ENCODE assay signal across 9 cellular contexts in genomic region chrX:24169211-24169610, GRCh38. TPM values are rescaled to one million over a fixed set of nuclear protein-coding genes. Genes with fewer than 3 reads are reported as not detected.
DNase-seq lines count a peak whose midpoint lies in the region; ATAC-seq, FAIRE-seq and TF ChIP-seq lines count a peak whose summit lies in the region.
"Had no signal": no experiment of that assay in that cellular context is flagged by ENCODE, and none has a peak within 500 bp of the region (broad histone marks: within the 10 kb centered on the region; RNA-seq: fewer than 3 reads in every experiment).

No MANE protein-coding gene starts in this region.

- peaks cover 0 to 73% (median 20%) of the 10 kb centered on the region in 10 experiments; a peak in 19 of 20 replicates for H3K4me1 ChIP-seq in BLaER1 treated with 17β-estradiol and CSF1 and Interleukin-3, amounts not matched to agents 10 nM and 100 nM
- peaks cover 8% of the 10 kb centered on the region for H3K4me1 ChIP-seq in astrocyte (ENCODE audit: insufficient read depth, low read length)

- peak overlapping the region in 8 of 11 experiments; percentile 33 to 65 (median 56); a peak in 13 of 22 replicates for H3K4me2 ChIP-seq in BLaER1 treated with 17β-estradiol and CSF1 and Interleukin-3, amounts not matched to agents 10 nM and 100 nM
- H3K4me2 ChIP-seq in astrocyte (ENCODE audit: low read length) = no peak overlapping the region

- H3K27ac Mint-ChIP-seq in astrocyte (ENCODE audit: unreplicated experiment) = no peak overlapping the region

- H3K27me3 ChIP-seq in BLaER1 treated with 17β-estradiol and CSF1 and Interleukin-3, amounts not matched to agents 10 nM and 100 nM = no peaks in the 10 kb centered on the region
- no peaks in the 10 kb centered on the region for H3K27me3 ChIP-seq in astrocyte (ENCODE audit: insufficient read depth, low read length)
- H3K27me3 ChIP-seq: right lobe of liver had no signal

- DNase-seq in astrocyte (ENCODE audit: low read depth) = no peak
- no peak for DNase-seq in posterior cingulate gyrus
- no peak for DNase-seq in posterior vena cava (ENCODE audit: low spot score)
- no peak for DNase-seq in cardiac septum (ENCODE audit: low spot score)
- DNase-seq in DMS53 (lab: John Stamatoyannopoulos, UW) = no peak
- DNase-seq: right lobe of liver had no signal

- no peaks in the 10 kb centered on the region for H3K9me3 Mint-ChIP-seq in astrocyte (ENCODE audit: unreplicated experiment)

- H3K36me3 ChIP-seq in BLaER1 treated with 17β-estradiol and CSF1 and Interleukin-3, amounts not matched to agents 10 nM and 100 nM = peaks cover 44 to 94% (median 75%) of the 10 kb centered on the region in 11 experiments
- peaks cover 9% of the 10 kb centered on the region for H3K36me3 ChIP-seq in astrocyte (ENCODE audit: insufficient read depth, low read length)

- H3K4me3 ChIP-seq in BLaER1 treated with 17β-estradiol and CSF1 and Interleukin-3, amounts not matched to agents 10 nM and 100 nM = no peak overlapping the region
- no peak overlapping the region for H3K4me3 ChIP-seq in astrocyte (ENCODE audit: insufficient read depth, low read depth, low read length)
- H3K4me3 ChIP-seq: right lobe of liver had no signal

- no peak for TF ChIP-seq CTCF in astrocyte (IDR thresholded peaks at IDR 0.05; ENCODE audit: insufficient read depth, low read depth, low read length)

- H3K27me3 Mint-ChIP-seq in astrocyte (ENCODE audit: low read depth, unreplicated experiment) = no peaks in the 10 kb centered on the region

- H3K79me2 ChIP-seq in astrocyte (ENCODE audit: insufficient read depth, low read length) = peaks cover 93% of the 10 kb centered on the region

- peak; percentile 86 for FAIRE-seq in astrocyte (lab: Jason Lieb, UNC)

- no peaks in the 10 kb centered on the region for H3K36me3 Mint-ChIP-seq in astrocyte (ENCODE audit: low read depth, unreplicated experiment)

- peak overlapping the region; percentile 6 for H3K4me3 Mint-ChIP-seq in astrocyte (ENCODE audit: unreplicated experiment)

- no peaks in the 10 kb centered on the region for H3K9me3 ChIP-seq in BLaER1 treated with 17β-estradiol and CSF1 and Interleukin-3, amounts not matched to agents 10 nM and 100 nM (replicated peaks in 1 of 11)
- no peaks in the 10 kb centered on the region for H3K9me3 ChIP-seq in astrocyte (ENCODE audit: insufficient read depth, low read depth, low read length)
- H3K9me3 ChIP-seq: right lobe of liver had no signal

- peak overlapping the region in 2 of 11 experiments; percentile 4 to 34; a peak in 2 of 22 replicates for H3K27ac ChIP-seq in BLaER1 treated with 17β-estradiol and CSF1 and Interleukin-3, amounts not matched to agents 10 nM and 100 nM
- H3K27ac ChIP-seq in astrocyte (ENCODE audit: low read depth, low read length) = no peak overlapping the region
- H3K27ac ChIP-seq: right lobe of liver had no signal

- no peak overlapping the region for H2AFZ ChIP-seq in astrocyte (ENCODE audit: low read depth, low read length)

- H3K9ac ChIP-seq in BLaER1 treated with 17β-estradiol and CSF1 and Interleukin-3, amounts not matched to agents 10 nM and 100 nM = no peak overlapping the region
- no peak overlapping the region for H3K9ac ChIP-seq in astrocyte (ENCODE audit: low read length)

- peaks cover 88 to 100% (median 100%) of the 10 kb centered on the region in 11 experiments for H4K20me1 ChIP-seq in BLaER1 treated with 17β-estradiol and CSF1 and Interleukin-3, amounts not matched to agents 10 nM and 100 nM
- peaks cover 84% of the 10 kb centered on the region for H4K20me1 ChIP-seq in astrocyte (ENCODE audit: insufficient read depth, low read length)

- H3K4me1 Mint-ChIP-seq in astrocyte (ENCODE audit: low read depth, unreplicated experiment) = peaks cover 28% of the 10 kb centered on the region

- ATAC-seq in GM19324 (IDR thresholded peaks at IDR 0.05; ENCODE audit: low FRiP score, unreplicated experiment) = peak; percentile 74
- peak; percentile 66 for ATAC-seq in HG03097 (IDR thresholded peaks at IDR 0.05; ENCODE audit: low FRiP score, unreplicated experiment)

- intact Hi-C loops in posterior cingulate gyrus (cut with DNase I) (no loop called here), posterior vena cava (cut with DNase I) (no loop called here), cardiac septum (cut with DNase I) (no loop called here)

RNA-seq across cellular contexts. Expression of gene ZFX, which starts 19.7 kb away (rescaled TPM):
- 35.7 and 40.9 TPM in 2 replicates for total RNA-seq in astrocyte
- 10 to 100 TPM; 67.6 to 69.9 TPM for total RNA-seq in posterior vena cava
- total RNA-seq in cardiac septum = 57.2 TPM
